ENCODE assay signal across 11 cellular contexts in the genomic region with DNA sequence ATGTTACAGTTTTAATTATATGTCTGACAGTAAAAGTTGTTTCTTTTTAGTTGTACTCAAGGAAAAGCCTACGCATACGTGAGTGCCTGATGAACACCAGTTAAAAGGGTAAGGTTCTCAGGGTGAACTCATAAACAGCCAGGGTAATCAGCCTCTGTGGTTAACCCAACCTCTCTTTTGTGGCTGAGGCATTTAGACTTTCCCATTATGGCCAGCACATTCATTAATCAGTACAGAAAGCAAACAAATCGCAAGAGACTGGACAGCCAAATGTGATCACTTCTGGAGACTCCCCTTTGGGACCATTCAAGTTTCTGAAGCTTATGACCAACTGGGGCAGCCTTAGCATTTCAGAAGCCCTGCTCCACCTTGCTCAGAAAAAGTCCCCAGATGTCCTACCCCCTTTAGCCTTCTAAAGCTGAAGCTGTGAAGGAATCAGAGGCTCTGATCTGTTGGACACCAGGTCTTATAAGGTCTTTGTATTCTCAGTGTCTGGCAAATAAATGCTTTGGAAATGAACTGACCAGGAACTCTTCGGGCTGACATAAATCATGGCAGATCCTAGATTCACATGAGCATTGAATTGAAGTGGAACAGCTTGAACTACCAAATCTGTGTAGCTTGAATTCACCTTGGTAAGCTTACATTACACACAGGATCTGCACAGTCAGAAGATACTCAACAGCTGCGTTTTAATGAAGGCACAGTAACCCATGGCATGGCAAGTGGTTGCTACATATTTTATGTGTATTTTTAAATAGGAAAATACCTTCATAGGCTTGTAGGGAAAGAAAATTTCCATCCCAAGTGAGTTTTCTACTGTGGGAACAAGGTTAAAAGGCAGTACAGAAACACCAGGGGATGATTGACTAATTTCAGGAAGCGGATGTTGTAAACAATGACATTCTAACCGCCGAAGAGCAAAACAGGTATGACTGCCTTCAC. TPM values are rescaled to one million over a fixed set of nuclear protein-coding genes. Genes with fewer than 3 reads are reported as not detected.
DNase-seq lines count a peak whose midpoint lies in the region; ATAC-seq, FAIRE-seq and TF ChIP-seq lines count a peak whose summit lies in the region.
"Had no signal": no experiment of that assay in that cellular context is flagged by ENCODE, and none has a peak within 500 bp of the region (broad histone marks: within the 10 kb centered on the region; RNA-seq: fewer than 3 reads in every experiment).

No MANE protein-coding gene starts in this region.

- peak overlapping the region in 2 of 7 donors; percentile 14 to 23 for H3K4me3 Mint-ChIP-seq in CD8-positive, alpha-beta memory T cell

- no peak for FAIRE-seq in pancreas (lab: Jason Lieb, UNC)

- DNase-seq in body of pancreas, result no peak
- no peak for DNase-seq in pancreas
- no peak for DNase-seq in CD8-positive, alpha-beta memory T cell
- DNase-seq: left lung had no signal

- H3K9me3 Mint-ChIP-seq in CD8-positive, alpha-beta memory T cell, result peaks cover 0 to 3% (median 0%) of the 10 kb centered on the region in 5 donors

- H3K36me3 ChIP-seq in body of pancreas (replicated peaks in 1 of 2; ENCODE audit: insufficient read depth in 1 of 2, low read depth in 2 of 2) (no peaks in the 10 kb centered on the region), pancreas (no peaks in the 10 kb centered on the region)
- no peaks in the 10 kb centered on the region for H3K36me3 ChIP-seq in CD8-positive, alpha-beta memory T cell (ENCODE audit: insufficient read depth, low read length)
- H3K36me3 ChIP-seq: left lung had no signal

- H3K27me3 Mint-ChIP-seq in CD8-positive, alpha-beta memory T cell, result peaks cover 47 to 82% of the 10 kb centered on the region in 2 donors

- WGBS in body of pancreas, 2 donors, result 61 to 63% methylated on average over 8 of the region's 8 CpGs
- 63 to 66% methylated on average over 8 of the region's 8 CpGs for WGBS in pancreas, 2 donors

- H3K27ac ChIP-seq in body of pancreas, result peak overlapping the region in 3 of 4 donors; percentile 42 to 69 (median 62)
- H3K27ac ChIP-seq in pancreas, result peak overlapping the region in 2 of 4 donors; percentile 73
- no peak overlapping the region for H3K27ac ChIP-seq in CD8-positive, alpha-beta memory T cell (ENCODE audit: low read depth, low read length)
- H3K27ac ChIP-seq: left lung had no signal

- H3K9me3 ChIP-seq in body of pancreas (no peaks in the 10 kb centered on the region), pancreas (no peaks in the 10 kb centered on the region)
- no peaks in the 10 kb centered on the region for H3K9me3 ChIP-seq in CD8-positive, alpha-beta memory T cell (ENCODE audit: low read length)
- H3K9me3 ChIP-seq: left lung had no signal

- H3K27me3 ChIP-seq in body of pancreas (no peaks in the 10 kb centered on the region), pancreas (no peaks in the 10 kb centered on the region)
- H3K27me3 ChIP-seq in CD8-positive, alpha-beta memory T cell (ENCODE audit: insufficient read depth, low read length, poor library complexity, severe bottlenecking), result peaks cover 6% of the 10 kb centered on the region

- peaks cover 15 to 28% (median 20%) of the 10 kb centered on the region in 3 donors for H3K4me1 Mint-ChIP-seq in CD8-positive, alpha-beta memory T cell

- H3K27ac Mint-ChIP-seq in CD8-positive, alpha-beta memory T cell, result peak overlapping the region in 1 of 8 donors; percentile 41

- CTCF ChIA-PET in CD8-positive, alpha-beta memory T cell (lab: Charles Lee), result no interaction called here

- ATAC-seq in GM18520 (IDR thresholded peaks at IDR 0.05; ENCODE audit: unreplicated experiment) (peak; percentile 64), HG03571 (IDR thresholded peaks at IDR 0.05; ENCODE audit: unreplicated experiment) (peak; percentile 71), body of pancreas (peak; percentile 25), pancreas (peak in 3 of 4 donors; percentile 53 to 55 (median 54)), GM18858 (IDR thresholded peaks at IDR 0.05; ENCODE audit: unreplicated experiment) (no peak), HG03196 (IDR thresholded peaks at IDR 0.05; ENCODE audit: unreplicated experiment) (no peak), GM19452 (IDR thresholded peaks at IDR 0.05; ENCODE audit: unreplicated experiment) (no peak)
- ATAC-seq: left lung had no signal

- intact Hi-C loops in body of pancreas (cut with DNase I) (no loop called here), pancreas (cut with DNase I) (no loop called here)

- POLR2A ChIA-PET in CD8-positive, alpha-beta memory T cell (lab: Charles Lee), result no interaction called here

- H3K4me3 ChIP-seq in body of pancreas (no peak overlapping the region), pancreas (no peak overlapping the region)
- H3K4me3 ChIP-seq in CD8-positive, alpha-beta memory T cell (ENCODE audit: low read length), result no peak overlapping the region
- H3K4me3 ChIP-seq: left lung had no signal

- H3K4me1 ChIP-seq in body of pancreas (peaks cover 34% of the 10 kb centered on the region), pancreas (peaks cover 7 to 10% (median 9%) of the 10 kb centered on the region in 3 donors)
- H3K4me1 ChIP-seq in CD8-positive, alpha-beta memory T cell (ENCODE audit: insufficient read depth, low read length), result no peaks in the 10 kb centered on the region
- H3K4me1 ChIP-seq: left lung had no signal

- no peak for TF ChIP-seq POLR2A in body of pancreas (IDR thresholded peaks at IDR 0.05)

- H3K36me3 Mint-ChIP-seq in CD8-positive, alpha-beta memory T cell, result no peaks in the 10 kb centered on the region
- H3K36me3 Mint-ChIP-seq: CD4-positive, alpha-beta memory T cell had no signal

- TF ChIP-seq CTCF in body of pancreas (IDR thresholded peaks at IDR 0.05), result no peak
- no peak for TF ChIP-seq CTCF in pancreas (IDR thresholded peaks at IDR 0.05)

RNA-seq across cellular contexts. Expression of a gene that starts 18.7 kb away (rescaled TPM):
- total RNA-seq in body of pancreas (10 to 100 TPM; 12.7 to 23.7 TPM), pancreas (10 to 100 TPM in 1 of 6 donors, 1 to 10 TPM in 5; 5.5 to 12.4 (median 9.0) TPM)
- 10 to 100 TPM in 1 of 2 donors, 1 to 10 TPM in 1; 7.0 to 22.2 TPM for polyA plus RNA-seq in pancreas
- not detected for total RNA-seq in CD8-positive, alpha-beta memory T cell
- not detected for polyA plus RNA-seq in CD8-positive, alpha-beta memory T cell
- total RNA-seq: CD4-positive, alpha-beta memory T cell; T-helper 1 cell treated with Interleukin-12 subunit alpha and Interleukin-12 subunit beta and Interleukin-4 antibody, amounts not matched to agents 30 ng/mL and 1 ng/mL, for 36 hours had no signal
- polyA plus RNA-seq: CD4-positive, alpha-beta memory T cell had no signal

Comparison
In these comparisons a context has a peak if more than half of its experiments do, and no peak if none do; other contexts are left out.
1. ATAC-seq: peak in GM18520 (single experiment), HG03571 (single experiment), body of pancreas (single experiment) and pancreas (3 of 4); none in GM18858 (single experiment), HG03196 (single experiment) and GM19452 (single experiment).
2. RNA of a gene that starts 18.7 kb away (total RNA-seq): 12.7 to 23.7 TPM in body of pancreas and 5.5 to 12.4 TPM in pancreas; not detected in CD8-positive, alpha-beta memory T cell; every median in the first group is over 4 times any median in the second.